Comparison of ENCODE assay signal across 18 cellular contexts in genomic region chr5:137348759-137349158, GRCh38.
DNase-seq lines count a peak whose midpoint lies in the region; ATAC-seq, FAIRE-seq and TF ChIP-seq lines count a peak whose summit lies in the region.
"Had no signal": no experiment of that assay in that cellular context is flagged by ENCODE, and none has a peak within 500 bp of the region (broad histone marks: within the 10 kb centered on the region; RNA-seq: fewer than 3 reads in every experiment).

No MANE protein-coding gene starts in this region.

- intact Hi-C loops in body of pancreas (cut with DNase I): no loop called here
- intact Hi-C loops in HepG2 (cut with micrococcal nuclease; ENCODE audit: unreplicated experiment): no loop called here

- H3K4me1 ChIP-seq in body of pancreas (no peaks in the 10 kb centered on the region), HepG2 (ENCODE audit: insufficient read depth, low read length) (no peaks in the 10 kb centered on the region)
- H3K4me1 ChIP-seq: A549, BLaER1 had no signal

- H3K27ac ChIP-seq in body of pancreas: no peak overlapping the region
- H3K27ac ChIP-seq in HepG2 (ENCODE audit: extremely low read length, insufficient read depth, low read length): no peak overlapping the region
- H3K27ac ChIP-seq: 22Rv1, A549, BLaER1 had no signal

- DNase-seq in Ammon's horn (ENCODE audit: low spot score) (peak; percentile 55), body of pancreas (no peak), HepG2 (ENCODE audit: low spot score) (no peak), mucosa of gallbladder (ENCODE audit: low spot score) (peak; percentile 12), islet precursor cell (no peak), NAMALWA (ENCODE audit: low spot score) (no peak)
- DNase-seq: AML-193; CD4-positive, alpha-beta memory T cell; DMS79 treated with DMSO at 0.1 percent for 48 hours; H9 had no signal

- no peak for TF ChIP-seq POLR2A in body of pancreas (IDR thresholded peaks at IDR 0.05)
- no peak for TF ChIP-seq POLR2A in HepG2 (IDR thresholded peaks at IDR 0.05; ENCODE audit: insufficient read depth in 1 of 2, low read depth in 2 of 2, low read length in 2 of 2)

- TF ChIP-seq CTCF in body of pancreas (IDR thresholded peaks at IDR 0.05) (no peak), HepG2 (CRISPR knock-in tag; IDR thresholded peaks at IDR 0.05) (no peak)

- no peak overlapping the region for H2AFZ ChIP-seq in HepG2 (ENCODE audit: low read length)

- H3K4me2 ChIP-seq in HepG2 (ENCODE audit: low read depth, low read length): no peak overlapping the region
- H3K4me2 ChIP-seq: A549, BLaER1 had no signal

- TF ChIP-seq EP300 in HepG2 (IDR thresholded peaks at IDR 0.05; ENCODE audit: low read depth in 2 of 2, low read length in 2 of 2): no peak
- TF ChIP-seq EP300 in HepG2 (CRISPR knock-in tag; IDR thresholded peaks at IDR 0.05; ENCODE audit: borderline replicate concordance): no peak

- BruUV-seq in HepG2 (replicated peaks; lab: Mats Ljungman, UMichigan): no TSS peak

- ATAC-seq in body of pancreas (peak; percentile 35), HepG2 (peak; percentile 66), HG03280 (IDR thresholded peaks at IDR 0.05; ENCODE audit: unreplicated experiment) (no peak), GM18867 (IDR thresholded peaks at IDR 0.05; ENCODE audit: unreplicated experiment) (no peak)
- ATAC-seq: A549, GM12878 had no signal

- H4K20me1 ChIP-seq in HepG2 (ENCODE audit: insufficient read depth, low read length): no peaks in the 10 kb centered on the region
- H4K20me1 ChIP-seq: BLaER1 had no signal

- H3K4me3 ChIP-seq in body of pancreas (no peak overlapping the region), HepG2 (replicated peaks in 1 of 3; ENCODE audit: insufficient read depth in 1 of 3, low read depth in 2 of 3, low read length in 3 of 3) (no peak overlapping the region)
- H3K4me3 ChIP-seq: A549, BLaER1, GM12878 had no signal

- CTCF ChIA-PET in HepG2 (lab: Yijun Ruan, JAX; ENCODE audit: low intra/inter-chr PET ratio, low total read pairs): no interaction called here

- no peak for TF ChIP-seq RAD21 in HepG2 (CRISPR knock-in tag; IDR thresholded peaks at IDR 0.05)

- POLR2A ChIA-PET in HepG2 (lab: Yijun Ruan, JAX): no interaction called here

- in situ Hi-C loops in HepG2 (cut with HindIII; ENCODE audit: extremely low pct_ligation_motif_present, low pct_unique_long_range_greater_than_20kb): loop anchor here (10.0 kb wide), 1 partner anchor 146 kb away; the partner anchor contains the start of gene SPOCK1

- 32 to 37% methylated on average over 3 of the region's 3 CpGs for whole genome bisulfite sequencing in body of pancreas, 2 donors
- 0% methylated on average over 3 of the region's 3 CpGs for WGBS in HepG2 (ENCODE audit: low lambda C conversion rate)

- H3K9me3 ChIP-seq in body of pancreas (no peaks in the 10 kb centered on the region), HepG2 (ENCODE audit: low read length) (no peaks in the 10 kb centered on the region)
- H3K9me3 ChIP-seq: A549, BLaER1 had no signal

- no peak for FAIRE-seq in HepG2 (lab: Jason Lieb, UNC)
- FAIRE-seq: A549, GM12878, GM19239, H1 had no signal

- H3K27me3 ChIP-seq in body of pancreas: no peaks in the 10 kb centered on the region
- H3K27me3 ChIP-seq in HepG2 (ENCODE audit: control insufficient read depth in 1 of 2, insufficient read depth in 2 of 2, low read length in 2 of 2): 0 out of 5 replicates have a peak, but pooled peaks cover 0 to under 1% of the 10 kb centered on the region in 2 experiments
- H3K27me3 ChIP-seq: BLaER1 had no signal

- H3K36me3 ChIP-seq in body of pancreas (replicated peaks in 1 of 2; ENCODE audit: insufficient read depth in 1 of 2, low read depth in 2 of 2): no peaks in the 10 kb centered on the region
- H3K36me3 ChIP-seq in HepG2 (replicated peaks in 1 of 2; ENCODE audit: control insufficient read depth in 1 of 2, insufficient read depth in 2 of 2, low read length in 2 of 2): no peaks in the 10 kb centered on the region
- H3K36me3 ChIP-seq: BLaER1 had no signal

- H3K9ac ChIP-seq in HepG2 (ENCODE audit: insufficient read depth, low read depth, low read length): no peak overlapping the region
- H3K9ac ChIP-seq: BLaER1 had no signal

- H3K79me2 ChIP-seq in HepG2 (ENCODE audit: insufficient read depth, low read length): no peaks in the 10 kb centered on the region

TF ChIP-seq in HepG2, 621 proteins besides CTCF, POLR2A, EP300 and RAD21:
- no peak for TF ChIP-seq ZNF18 (CRISPR knock-in tag; IDR thresholded peaks at IDR 0.05; ENCODE audit: insufficient replicate concordance)
- no peak for TF ChIP-seq SKI (IDR thresholded peaks at IDR 0.05; ENCODE audit: partially characterized antibody)
- no peak for TF ChIP-seq ZNF501 (CRISPR knock-in tag; IDR thresholded peaks at IDR 0.05)
- TF ChIP-seq HNF1A (IDR thresholded peaks at IDR 0.05; ENCODE audit: low read depth): no peak
- TF ChIP-seq HNF1A (CRISPR knock-in tag; IDR thresholded peaks at IDR 0.05; ENCODE audit: borderline replicate concordance): no peak
- no peak for TF ChIP-seq ZNF343 (CRISPR knock-in tag; IDR thresholded peaks at IDR 0.05)
- TF ChIP-seq GATAD2A (CRISPR knock-in tag; IDR thresholded peaks at IDR 0.05): 0 out of 2 replicates have a peak, but pooled peaks have one; percentile 12
- no peak for TF ChIP-seq NPAS2 (CRISPR knock-in tag; IDR thresholded peaks at IDR 0.05; ENCODE audit: borderline replicate concordance)

Comparison
In these comparisons a context has a peak if more than half of its experiments do, and no peak if none do; other contexts are left out.
1. DNase-seq: peak in Ammon's horn (single experiment) and mucosa of gallbladder (single experiment); none in body of pancreas (0 of 4), HepG2 (single experiment), islet precursor cell (single experiment) and NAMALWA (single experiment).
2. ATAC-seq: peak in body of pancreas (single experiment) and HepG2 (single experiment); none in HG03280 (single experiment) and GM18867 (single experiment).